Comparison of ENCODE assay signal across 9 cellular contexts in genomic region chr14:68359862-68360552, GRCh38.
DNase-seq lines count a peak whose midpoint lies in the region; ATAC-seq and TF ChIP-seq lines count a peak whose summit lies in the region.
"Had no signal": no experiment of that assay in that cellular context is flagged by ENCODE, and none has a peak within 500 bp of the region (broad histone marks: within the 10 kb centered on the region; RNA-seq: fewer than 3 reads in every experiment).

No MANE protein-coding gene starts in this region.

- H3F3A ChIP-seq in MM.1S (ENCODE audit: insufficient read depth, low read length): no peaks in the 10 kb centered on the region

- no peaks in the 10 kb centered on the region for H3K36me3 Mint-ChIP-seq in activated CD8-positive, alpha-beta T cell treated with anti-CD3 and anti-CD28 coated beads for 36 hours (ENCODE audit: low read depth)
- H3K36me3 Mint-ChIP-seq in activated CD8-positive, alpha-beta T cell treated with anti-CD3 and anti-CD28 coated beads, Interleukin-2, amount 10 ng/mL, durations not matched to agents 7 days and 5 days (ENCODE audit: low read depth): no peaks in the 10 kb centered on the region
- H3K36me3 Mint-ChIP-seq in mesothelial cell of epicardium: peaks cover 7% of the 10 kb centered on the region

- H3K4me3 ChIP-seq in colonic mucosa (no peak overlapping the region), upper lobe of left lung (no peak overlapping the region), MM.1S (ENCODE audit: low read length) (no peak overlapping the region)

- H3K9ac ChIP-seq in colonic mucosa (ENCODE audit: low read depth in 2 of 2, low read length in 2 of 2) (peak overlapping the region in 1 of 2 donors; percentile 35), MM.1S (ENCODE audit: low read length) (no peak overlapping the region)

- H3K36me3 ChIP-seq in colonic mucosa (no peaks in the 10 kb centered on the region), upper lobe of left lung (no peaks in the 10 kb centered on the region), MM.1S (replicated peaks; ENCODE audit: insufficient read depth, low read length) (no peaks in the 10 kb centered on the region)

- H3K4me1 ChIP-seq in colonic mucosa (peaks cover 7% of the 10 kb centered on the region), upper lobe of left lung (peaks cover 16 to 45% (median 35%) of the 10 kb centered on the region in 4 donors), MM.1S (ENCODE audit: low read length) (no peaks in the 10 kb centered on the region)

- H3K9me3 ChIP-seq in colonic mucosa: no peaks in the 10 kb centered on the region
- H3K9me3 ChIP-seq in upper lobe of left lung: no peaks in the 10 kb centered on the region
- H3K9me3 ChIP-seq in MM.1S (replicated peaks; ENCODE audit: insufficient read depth, low read length): no peaks in the 10 kb centered on the region

- H4K20me1 ChIP-seq in MM.1S (ENCODE audit: insufficient read depth, low read length): no peaks in the 10 kb centered on the region

- CTCF ChIA-PET in activated CD8-positive, alpha-beta T cell treated with anti-CD3 and anti-CD28 coated beads for 36 hours (lab: Charles Lee): interaction anchor here (1.0 kb wide), 1 partner anchor 416 kb away, joined by 3 read pairs; no protein-coding TSS in a partner anchor
- CTCF ChIA-PET in activated CD8-positive, alpha-beta T cell treated with anti-CD3 and anti-CD28 coated beads, Interleukin-2, amount 10 ng/mL, durations not matched to agents 7 days and 5 days (lab: Charles Lee): no interaction called here

- ATAC-seq in activated CD8-positive, alpha-beta T cell treated with anti-CD3 and anti-CD28 coated beads for 36 hours: no peak
- no peak for ATAC-seq in activated CD8-positive, alpha-beta T cell treated with anti-CD3 and anti-CD28 coated beads, Interleukin-2, amount 10 ng/mL, durations not matched to agents 7 days and 5 days
- ATAC-seq in upper lobe of left lung (ENCODE audit: low FRiP score in 2 of 2): peak; percentile 84 to 93

- peaks cover 25% of the 10 kb centered on the region for H3K4me1 Mint-ChIP-seq in activated CD8-positive, alpha-beta T cell treated with anti-CD3 and anti-CD28 coated beads for 36 hours (ENCODE audit: low read depth)
- peaks cover 14% of the 10 kb centered on the region for H3K4me1 Mint-ChIP-seq in activated CD8-positive, alpha-beta T cell treated with anti-CD3 and anti-CD28 coated beads, Interleukin-2, amount 10 ng/mL, durations not matched to agents 7 days and 5 days (ENCODE audit: low read depth)
- peaks cover 42% of the 10 kb centered on the region for H3K4me1 Mint-ChIP-seq in mesothelial cell of epicardium

- intact Hi-C loops in activated CD8-positive, alpha-beta T cell treated with anti-CD3 and anti-CD28 coated beads for 36 hours (cut with micrococcal nuclease): no loop called here
- intact Hi-C loops in colonic mucosa (cut with DNase I): no loop called here

- no peaks in the 10 kb centered on the region for H3K9me2 ChIP-seq in MM.1S (replicated peaks; ENCODE audit: insufficient read depth, low read length)

- 41 to 43% methylated on average over 7 of the region's 7 CpGs for WGBS in upper lobe of left lung, 2 donors

- TF ChIP-seq EP300 in upper lobe of left lung (IDR thresholded peaks at IDR 0.05): peak in 2 of 4 donors; percentile 3 to 41

- H2AFZ ChIP-seq in MM.1S (ENCODE audit: low read length): no peak overlapping the region

- H3K27me3 Mint-ChIP-seq in activated CD8-positive, alpha-beta T cell treated with anti-CD3 and anti-CD28 coated beads for 36 hours: no peaks in the 10 kb centered on the region
- no peaks in the 10 kb centered on the region for H3K27me3 Mint-ChIP-seq in activated CD8-positive, alpha-beta T cell treated with anti-CD3 and anti-CD28 coated beads, Interleukin-2, amount 10 ng/mL, durations not matched to agents 7 days and 5 days (ENCODE audit: low read depth)
- no peaks in the 10 kb centered on the region for H3K27me3 Mint-ChIP-seq in mesothelial cell of epicardium (ENCODE audit: low read depth)
- H3K27me3 Mint-ChIP-seq: activated T-cell treated with anti-CD3 and anti-CD28 coated beads, Interleukin-2, amount 50 U/mL, for 24 hours had no signal

- POLR2A ChIA-PET in activated CD8-positive, alpha-beta T cell treated with anti-CD3 and anti-CD28 coated beads for 36 hours (lab: Charles Lee): interaction anchor here (1.2 kb wide), 1 partner anchor 84 kb away, joined by 4 read pairs; no protein-coding TSS in a partner anchor
- POLR2A ChIA-PET in activated CD8-positive, alpha-beta T cell treated with anti-CD3 and anti-CD28 coated beads, Interleukin-2, amount 10 ng/mL, durations not matched to agents 7 days and 5 days (lab: Charles Lee): no interaction called here

- H3K9me3 Mint-ChIP-seq in activated CD8-positive, alpha-beta T cell treated with anti-CD3 and anti-CD28 coated beads for 36 hours: no peaks in the 10 kb centered on the region
- H3K9me3 Mint-ChIP-seq in activated CD8-positive, alpha-beta T cell treated with anti-CD3 and anti-CD28 coated beads, Interleukin-2, amount 10 ng/mL, durations not matched to agents 7 days and 5 days (ENCODE audit: insufficient read depth): no peaks in the 10 kb centered on the region
- peaks cover 5% of the 10 kb centered on the region for H3K9me3 Mint-ChIP-seq in mesothelial cell of epicardium
- H3K9me3 Mint-ChIP-seq: activated T-cell treated with anti-CD3 and anti-CD28 coated beads, Interleukin-2, amount 50 U/mL, for 24 hours had no signal

- H3K27ac Mint-ChIP-seq in activated CD8-positive, alpha-beta T cell treated with anti-CD3 and anti-CD28 coated beads for 36 hours: peak overlapping the region; percentile 27
- H3K27ac Mint-ChIP-seq in activated CD8-positive, alpha-beta T cell treated with anti-CD3 and anti-CD28 coated beads, Interleukin-2, amount 10 ng/mL, durations not matched to agents 7 days and 5 days: no peak overlapping the region
- peak overlapping the region; percentile 65 for H3K27ac Mint-ChIP-seq in mesothelial cell of epicardium

- no peak overlapping the region for H3K4me2 ChIP-seq in MM.1S (ENCODE audit: low read depth, low read length)

- peak overlapping the region; percentile 67 for H3K27ac ChIP-seq in colonic mucosa
- H3K27ac ChIP-seq in upper lobe of left lung: peak overlapping the region; percentile 75 to 88 (median 78)
- no peak overlapping the region for H3K27ac ChIP-seq in MM.1S (ENCODE audit: low read length)

- DNase-seq in activated CD8-positive, alpha-beta T cell treated with anti-CD3 and anti-CD28 coated beads for 36 hours: peak; percentile 39
- DNase-seq in activated CD8-positive, alpha-beta T cell treated with anti-CD3 and anti-CD28 coated beads, Interleukin-2, amount 10 ng/mL, durations not matched to agents 7 days and 5 days: no peak
- DNase-seq in colonic mucosa: peak; percentile 80
- DNase-seq in mesothelial cell of epicardium (ENCODE audit: low spot score in 2 of 2, unreplicated experiment in 2 of 2): no peak
- peak in 1 of 2 donors; percentile 93 for DNase-seq in upper lobe of left lung
- DNase-seq in DMS53 treated with DMSO at 0.1 percent for 48 hours (lab: John Stamatoyannopoulos, UW; ENCODE audit: unreplicated experiment): no peak
- no peak for DNase-seq in MM.1S
- DNase-seq in NCI-H1092 (lab: John Stamatoyannopoulos, UW): no peak
- DNase-seq: activated T-cell treated with anti-CD3 and anti-CD28 coated beads, Interleukin-2, amount 50 U/mL, for 24 hours had no signal

- TF ChIP-seq CTCF in activated CD8-positive, alpha-beta T cell treated with anti-CD3 and anti-CD28 coated beads for 36 hours (IDR thresholded peaks at IDR 0.05): no peak
- no peak for TF ChIP-seq CTCF in colonic mucosa (IDR thresholded peaks at IDR 0.05)
- TF ChIP-seq CTCF in mesothelial cell of epicardium (IDR thresholded peaks at IDR 0.05; ENCODE audit: unreplicated experiment): no peak
- TF ChIP-seq CTCF in upper lobe of left lung (IDR thresholded peaks at IDR 0.05): no peak
- TF ChIP-seq CTCF in MM.1S (IDR thresholded peaks at IDR 0.05; ENCODE audit: low read length): no peak

- H3K27me3 ChIP-seq in colonic mucosa (no peaks in the 10 kb centered on the region), upper lobe of left lung (no peaks in the 10 kb centered on the region), MM.1S (replicated peaks; ENCODE audit: insufficient read depth, low read length) (no peaks in the 10 kb centered on the region)

- no peak overlapping the region for H3K4me3 Mint-ChIP-seq in activated CD8-positive, alpha-beta T cell treated with anti-CD3 and anti-CD28 coated beads for 36 hours
- no peak overlapping the region for H3K4me3 Mint-ChIP-seq in activated CD8-positive, alpha-beta T cell treated with anti-CD3 and anti-CD28 coated beads, Interleukin-2, amount 10 ng/mL, durations not matched to agents 7 days and 5 days
- no peak overlapping the region for H3K4me3 Mint-ChIP-seq in mesothelial cell of epicardium
- H3K4me3 Mint-ChIP-seq: activated T-cell treated with anti-CD3 and anti-CD28 coated beads, Interleukin-2, amount 50 U/mL, for 24 hours had no signal

- H3K79me2 ChIP-seq in MM.1S (ENCODE audit: low read length): no peaks in the 10 kb centered on the region

- TF ChIP-seq POLR2A in upper lobe of left lung (IDR thresholded peaks at IDR 0.05): peak in 1 of 4 donors; percentile 18

Comparison
In these comparisons a context has a peak if more than half of its experiments do, and no peak if none do; other contexts are left out.
1. DNase-seq: peak in activated CD8-positive, alpha-beta T cell treated with anti-CD3 and anti-CD28 coated beads for 36 hours (single experiment) and colonic mucosa (single experiment); none in activated CD8-positive, alpha-beta T cell treated with anti-CD3 and anti-CD28 coated beads, Interleukin-2, amount 10 ng/mL, durations not matched to agents 7 days and 5 days (single experiment), mesothelial cell of epicardium (0 of 2), DMS53 treated with DMSO at 0.1 percent for 48 hours (single experiment), MM.1S (single experiment) and NCI-H1092 (single experiment).
2. ATAC-seq: peak in upper lobe of left lung (2 of 2); none in activated CD8-positive, alpha-beta T cell treated with anti-CD3 and anti-CD28 coated beads for 36 hours (single experiment) and activated CD8-positive, alpha-beta T cell treated with anti-CD3 and anti-CD28 coated beads, Interleukin-2, amount 10 ng/mL, durations not matched to agents 7 days and 5 days (single experiment).